In genomic region chr7:20778063-20778721, GRCh38 we compare ENCODE assay signal across 9 cellular contexts. TPM values are rescaled to one million over a fixed set of nuclear protein-coding genes. Genes with fewer than 3 reads are reported as not detected.
DNase-seq lines count a peak whose midpoint lies in the region; FAIRE-seq and TF ChIP-seq lines count a peak whose summit lies in the region.
"Had no signal": no experiment of that assay in that cellular context is flagged by ENCODE, and none has a peak within 500 bp of the region (broad histone marks: within the 10 kb centered on the region; RNA-seq: fewer than 3 reads in every experiment).

No MANE protein-coding gene starts in this region.

- no peaks in the 10 kb centered on the region for H3K9me1 ChIP-seq in keratinocyte (ENCODE audit: control insufficient read depth, extremely low read depth, insufficient read depth, low read length)

- no peaks in the 10 kb centered on the region for H3K79me2 ChIP-seq in keratinocyte (ENCODE audit: control insufficient read depth, insufficient read depth, low read length)

- peak overlapping the region; percentile 70; the same call in 1 of the 2 replicates for H3K27ac ChIP-seq in HUES6 (ENCODE audit: low read depth, low read length)
- H3K27ac ChIP-seq in keratinocyte (ENCODE audit: control insufficient read depth, insufficient read depth, low read length): no peak overlapping the region
- no peak overlapping the region for H3K27ac ChIP-seq in suprapubic skin

- no peaks in the 10 kb centered on the region for H4K20me1 ChIP-seq in keratinocyte (ENCODE audit: control insufficient read depth, extremely low read depth, insufficient read depth, low read length)

- H3K36me3 ChIP-seq in HUES6 (ENCODE audit: control insufficient read depth, insufficient read depth, low read length) (no peaks in the 10 kb centered on the region), keratinocyte (ENCODE audit: control insufficient read depth in 2 of 2, extremely low read depth in 1 of 2, insufficient read depth in 2 of 2, low read length in 2 of 2) (no peaks in the 10 kb centered on the region), suprapubic skin (no peaks in the 10 kb centered on the region)

- no peak for TF ChIP-seq POLR2A in suprapubic skin (IDR thresholded peaks at IDR 0.05)

- no peak for TF ChIP-seq EP300 in suprapubic skin (IDR thresholded peaks at IDR 0.05)

- peak overlapping the region; percentile 88 for H3K9ac ChIP-seq in HUES6 (ENCODE audit: low read length)
- H3K9ac ChIP-seq in keratinocyte (ENCODE audit: control insufficient read depth, extremely low read depth, insufficient read depth, low read length): peak overlapping the region; percentile 65

- H3K9me3 ChIP-seq in HUES6 (ENCODE audit: control insufficient read depth, insufficient read depth, low read depth, low read length): no peaks in the 10 kb centered on the region
- H3K9me3 ChIP-seq in keratinocyte (ENCODE audit: control insufficient read depth, low read depth, low read length): no peaks in the 10 kb centered on the region
- no peaks in the 10 kb centered on the region for H3K9me3 ChIP-seq in suprapubic skin

- in situ Hi-C loops in astrocyte of the cerebellum (cut with HindIII; ENCODE audit: low sequenced_read_pairs): no loop called here

- TF ChIP-seq CTCF in GM20000 (IDR thresholded peaks at IDR 0.05; ENCODE audit: extremely low read depth, missing control alignments) (peak; percentile 73), astrocyte of the cerebellum (IDR thresholded peaks at IDR 0.05; ENCODE audit: low read depth, low read length, missing control alignments) (peak; percentile 56), keratinocyte (optimal IDR thresholded peaks at IDR 0.05 in 1 of 3, IDR thresholded peaks at IDR 0.05 in 1 of 3, conservative IDR thresholded peaks at IDR 0.05 in 1 of 3; ENCODE audit: extremely low read depth in 1 of 3, insufficient read depth in 2 of 3, low read length in 3 of 3) (peak; percentile 52 to 94 (median 83)), suprapubic skin (IDR thresholded peaks at IDR 0.05) (peak in 1 of 2 donors; percentile 69)

- peaks cover 62% of the 10 kb centered on the region for H3K4me1 ChIP-seq in HUES6 (ENCODE audit: control insufficient read depth, insufficient read depth, low read length)
- H3K4me1 ChIP-seq in keratinocyte (ENCODE audit: control insufficient read depth, extremely low read depth, insufficient read depth, low read length): peaks cover 7% of the 10 kb centered on the region
- peaks cover 13% of the 10 kb centered on the region for H3K4me1 ChIP-seq in suprapubic skin

- DNase-seq in D341Med (ENCODE audit: low spot score) (peak; percentile 85), GM20000 (ENCODE audit: low spot score) (peak; percentile 70), astrocyte of the cerebellum (ENCODE audit: low read depth) (no peak), keratinocyte (ENCODE audit: low read depth, low spot score) (no peak), suprapubic skin (ENCODE audit: low spot score in 2 of 2) (no peak), NK-92 (lab: John Stamatoyannopoulos, UW; ENCODE audit: unreplicated experiment) (no peak), KG1 (lab: John Stamatoyannopoulos, UW) (no peak)

- H3K4me3 ChIP-seq in HUES6 (ENCODE audit: low read depth, low read length): peak overlapping the region; percentile 60
- H3K4me3 ChIP-seq in astrocyte of the cerebellum (ENCODE audit: low read depth, low read length): peak overlapping the region; percentile 34
- H3K4me3 ChIP-seq in keratinocyte (ENCODE audit: control insufficient read depth in 2 of 3, extremely low read depth in 1 of 3, insufficient read depth in 2 of 3, low read depth in 1 of 3, low read length in 3 of 3): peak overlapping the region; percentile 36 to 83 (median 76)
- peak overlapping the region; percentile 50 for H3K4me3 ChIP-seq in suprapubic skin

- H3K27me3 ChIP-seq in HUES6 (ENCODE audit: control insufficient read depth, insufficient read depth, low read length) (peaks cover 13% of the 10 kb centered on the region), keratinocyte (ENCODE audit: control insufficient read depth, extremely low read depth, insufficient read depth, low read length) (no peaks in the 10 kb centered on the region), suprapubic skin (peaks cover 99% of the 10 kb centered on the region)

- no peak for FAIRE-seq in keratinocyte (lab: Jason Lieb, UNC)

- H2AFZ ChIP-seq in keratinocyte (ENCODE audit: control insufficient read depth, low read length): peak overlapping the region; percentile 84

- WGBS in suprapubic skin: 6% methylated on average over 27 of the region's 63 CpGs

- dilution Hi-C loops in keratinocyte (cut with MboI; ENCODE audit: extremely low pct_ligation_motif_present, low sequenced_read_pairs): no loop called here

- H3K4me2 ChIP-seq in keratinocyte (ENCODE audit: control insufficient read depth, extremely low read depth, insufficient read depth, low read depth, low read length): peak overlapping the region; percentile 90

RNA-seq across cellular contexts. Expression of gene SP8, which starts 8.5 kb away (rescaled TPM):
- 0.03 to 0.17 TPM (median 0.16 TPM) in 3 replicates for polyA plus RNA-seq in keratinocyte
- polyA plus RNA-seq in keratinocyte (2011; ENCODE audit: low read depth): 0.12 TPM
- 0.08 and 0.09 TPM in 2 replicates for polyA plus RNA-seq in keratinocyte (2011; cell fraction: cytosol; rRNA removed)
- 0.22 and 0.32 TPM in 2 replicates for polyA plus RNA-seq in keratinocyte (2011; cell fraction: nucleus; rRNA removed)
- 0.17 and 0.28 TPM in 2 replicates for polyA plus RNA-seq in keratinocyte (2012; ENCODE audit: low replicate concordance)
- 0.03 to 0.07 TPM (median 0.06 TPM) in 3 replicates for polyA minus RNA-seq in keratinocyte
- polyA minus RNA-seq in keratinocyte (2011; cell fraction: cytosol; rRNA and poly(A)+ RNA removed): not detected
- 0.32 and 0.47 TPM in 2 replicates for polyA minus RNA-seq in keratinocyte (2011; cell fraction: nucleus; rRNA and poly(A)+ RNA removed)
- total RNA-seq in suprapubic skin: 10 to 100 TPM in 1 of 4 donors, 1 to 10 TPM in 1, under 1 TPM in 1, not detected in 1; 0.72 to 24.8 (median 5.5) TPM
- total RNA-seq: mononuclear cell had no signal

Comparison
In these comparisons a context has a peak if more than half of its experiments do, and no peak if none do; other contexts are left out.
1. DNase-seq: peak in D341Med (single experiment) and GM20000 (single experiment); none in astrocyte of the cerebellum (single experiment), keratinocyte (single experiment), suprapubic skin (0 of 2), NK-92 (single experiment) and KG1 (single experiment).
2. Peak in every context shown above with its lines, with median percentiles within 50 percentile points of each other: H3K4me3 ChIP-seq.